Comparison of ENCODE assay signal across 1 cellular context in the genomic region with DNA sequence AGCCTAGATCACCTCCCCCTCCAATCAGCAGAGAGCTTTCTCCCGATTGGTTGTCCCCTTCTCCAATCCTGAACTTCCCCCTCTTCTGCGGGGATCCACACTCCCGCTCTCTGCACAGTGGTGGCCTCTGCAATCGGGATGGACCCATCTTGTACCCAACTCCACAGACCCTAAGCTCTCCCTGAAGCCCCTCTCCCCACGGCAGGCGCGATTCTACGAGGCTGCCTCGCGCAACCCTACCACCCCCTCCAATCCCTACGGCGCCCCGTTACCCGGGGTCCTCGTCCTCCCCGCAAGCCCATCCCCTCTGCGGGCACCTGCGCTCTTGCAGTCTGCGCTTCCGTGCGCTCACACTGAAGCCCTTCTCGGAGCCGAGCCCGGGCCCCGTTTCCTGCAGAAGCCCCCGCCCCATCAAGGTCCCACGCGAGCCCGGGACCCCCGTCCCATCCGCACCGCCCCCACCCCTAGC.
TF ChIP-seq lines count a peak whose summit lies in the region.

No MANE protein-coding gene starts in this region.

TF ChIP-seq in HEK293, 187 proteins besides CTCF, POLR2A, EP300 and RAD21 (continued from another document):
- TF ChIP-seq ZSCAN16 (tag by site-specific recombination; IDR thresholded peaks at IDR 0.05) (no peak), ZNF10 (tag by site-specific recombination; IDR thresholded peaks at IDR 0.05) (no peak), SP2 (tag by site-specific recombination; IDR thresholded peaks at IDR 0.05) (peak; percentile 86), ZNF658 (tag by site-specific recombination; IDR thresholded peaks at IDR 0.05) (no peak), ZNF426 (tag by site-specific recombination; IDR thresholded peaks at IDR 0.05) (no peak), ZNF777 (tag by site-specific recombination; IDR thresholded peaks at IDR 0.05; ENCODE audit: borderline replicate concordance) (peak; percentile 55; the same call in 1 of the 2 replicates), SALL2 (tag by site-specific recombination; IDR thresholded peaks at IDR 0.05; ENCODE audit: borderline replicate concordance) (no peak), HOXD13 (CRISPR knock-in tag; IDR thresholded peaks at IDR 0.05; ENCODE audit: borderline replicate concordance) (no peak), ZNF112 (tag by site-specific recombination; IDR thresholded peaks at IDR 0.05) (no peak), ZFP37 (tag by site-specific recombination; IDR thresholded peaks at IDR 0.05) (peak; percentile 57; the same call in 1 of the 2 replicates), ZNF501 (tag by site-specific recombination; IDR thresholded peaks at IDR 0.05) (peak; percentile 72; the same call in 1 of the 2 replicates), ZBTB48 (tag by site-specific recombination; IDR thresholded peaks at IDR 0.05) (peak; percentile 85), ZNF174 (tag by site-specific recombination; IDR thresholded peaks at IDR 0.05) (no peak), KLF8 (tag by site-specific recombination; IDR thresholded peaks at IDR 0.05) (peak; percentile 64), FEZF1 (tag by site-specific recombination; IDR thresholded peaks at IDR 0.05) (no peak), OSR2 (tag by site-specific recombination; IDR thresholded peaks at IDR 0.05) (no peak), KLF1 (tag by site-specific recombination; IDR thresholded peaks at IDR 0.05) (no peak), ZNF785 (tag by site-specific recombination; IDR thresholded peaks at IDR 0.05) (no peak), ZNF514 (tag by site-specific recombination; IDR thresholded peaks at IDR 0.05) (no peak), KLF10 (tag by site-specific recombination; IDR thresholded peaks at IDR 0.05) (no peak), ZNF707 (tag by site-specific recombination; IDR thresholded peaks at IDR 0.05) (no peak), ZNF585B (tag by site-specific recombination; IDR thresholded peaks at IDR 0.05) (no peak), ZNF138 (tag by site-specific recombination; IDR thresholded peaks at IDR 0.05; ENCODE audit: borderline replicate concordance) (no peak), ZBTB8A (tag by site-specific recombination; IDR thresholded peaks at IDR 0.05) (peak; percentile 39), WT1 (tag by site-specific recombination; IDR thresholded peaks at IDR 0.05) (0 out of 2 replicates have a peak, but pooled peaks have one; percentile 21), YY2 (tag by site-specific recombination; IDR thresholded peaks at IDR 0.05) (no peak)
- TF ChIP-seq, protein P1, sequence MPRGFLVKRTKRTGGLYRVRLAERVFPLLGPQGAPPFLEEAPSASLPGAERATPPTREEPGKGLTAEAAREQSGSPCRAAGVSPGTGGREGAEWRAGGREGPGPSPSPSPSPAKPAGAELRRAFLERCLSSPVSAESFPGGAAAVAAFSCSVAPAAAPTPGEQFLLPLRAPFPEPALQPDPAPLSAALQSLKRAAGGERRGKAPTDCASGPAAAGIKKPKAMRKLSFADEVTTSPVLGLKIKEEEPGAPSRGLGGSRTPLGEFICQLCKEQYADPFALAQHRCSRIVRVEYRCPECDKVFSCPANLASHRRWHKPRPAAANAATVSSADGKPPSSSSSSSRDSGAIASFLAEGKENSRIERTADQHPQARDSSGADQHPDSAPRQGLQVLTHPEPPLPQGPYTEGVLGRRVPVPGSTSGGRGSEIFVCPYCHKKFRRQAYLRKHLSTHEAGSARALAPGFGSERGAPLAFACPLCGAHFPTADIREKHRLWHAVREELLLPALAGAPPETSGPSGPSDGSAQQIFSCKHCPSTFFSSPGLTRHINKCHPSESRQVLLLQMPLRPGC (tag by site-specific recombination; IDR thresholded peaks at IDR 0.05): no peak
- TF ChIP-seq, protein P2, sequence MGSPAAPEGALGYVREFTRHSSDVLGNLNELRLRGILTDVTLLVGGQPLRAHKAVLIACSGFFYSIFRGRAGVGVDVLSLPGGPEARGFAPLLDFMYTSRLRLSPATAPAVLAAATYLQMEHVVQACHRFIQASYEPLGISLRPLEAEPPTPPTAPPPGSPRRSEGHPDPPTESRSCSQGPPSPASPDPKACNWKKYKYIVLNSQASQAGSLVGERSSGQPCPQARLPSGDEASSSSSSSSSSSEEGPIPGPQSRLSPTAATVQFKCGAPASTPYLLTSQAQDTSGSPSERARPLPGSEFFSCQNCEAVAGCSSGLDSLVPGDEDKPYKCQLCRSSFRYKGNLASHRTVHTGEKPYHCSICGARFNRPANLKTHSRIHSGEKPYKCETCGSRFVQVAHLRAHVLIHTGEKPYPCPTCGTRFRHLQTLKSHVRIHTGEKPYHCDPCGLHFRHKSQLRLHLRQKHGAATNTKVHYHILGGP (tag by site-specific recombination; IDR thresholded peaks at IDR 0.05): no peak
- TF ChIP-seq, protein P3, sequence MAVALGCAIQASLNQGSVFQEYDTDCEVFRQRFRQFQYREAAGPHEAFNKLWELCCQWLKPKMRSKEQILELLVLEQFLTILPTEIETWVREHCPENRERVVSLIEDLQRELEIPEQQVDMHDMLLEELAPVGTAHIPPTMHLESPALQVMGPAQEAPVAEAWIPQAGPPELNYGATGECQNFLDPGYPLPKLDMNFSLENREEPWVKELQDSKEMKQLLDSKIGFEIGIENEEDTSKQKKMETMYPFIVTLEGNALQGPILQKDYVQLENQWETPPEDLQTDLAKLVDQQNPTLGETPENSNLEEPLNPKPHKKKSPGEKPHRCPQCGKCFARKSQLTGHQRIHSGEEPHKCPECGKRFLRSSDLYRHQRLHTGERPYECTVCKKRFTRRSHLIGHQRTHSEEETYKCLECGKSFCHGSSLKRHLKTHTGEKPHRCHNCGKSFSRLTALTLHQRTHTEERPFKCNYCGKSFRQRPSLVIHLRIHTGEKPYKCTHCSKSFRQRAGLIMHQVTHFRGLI (tag by site-specific recombination; IDR thresholded peaks at IDR 0.05): 0 out of 2 replicates have a peak, but pooled peaks have one; percentile 21
- TF ChIP-seq, protein P4, sequence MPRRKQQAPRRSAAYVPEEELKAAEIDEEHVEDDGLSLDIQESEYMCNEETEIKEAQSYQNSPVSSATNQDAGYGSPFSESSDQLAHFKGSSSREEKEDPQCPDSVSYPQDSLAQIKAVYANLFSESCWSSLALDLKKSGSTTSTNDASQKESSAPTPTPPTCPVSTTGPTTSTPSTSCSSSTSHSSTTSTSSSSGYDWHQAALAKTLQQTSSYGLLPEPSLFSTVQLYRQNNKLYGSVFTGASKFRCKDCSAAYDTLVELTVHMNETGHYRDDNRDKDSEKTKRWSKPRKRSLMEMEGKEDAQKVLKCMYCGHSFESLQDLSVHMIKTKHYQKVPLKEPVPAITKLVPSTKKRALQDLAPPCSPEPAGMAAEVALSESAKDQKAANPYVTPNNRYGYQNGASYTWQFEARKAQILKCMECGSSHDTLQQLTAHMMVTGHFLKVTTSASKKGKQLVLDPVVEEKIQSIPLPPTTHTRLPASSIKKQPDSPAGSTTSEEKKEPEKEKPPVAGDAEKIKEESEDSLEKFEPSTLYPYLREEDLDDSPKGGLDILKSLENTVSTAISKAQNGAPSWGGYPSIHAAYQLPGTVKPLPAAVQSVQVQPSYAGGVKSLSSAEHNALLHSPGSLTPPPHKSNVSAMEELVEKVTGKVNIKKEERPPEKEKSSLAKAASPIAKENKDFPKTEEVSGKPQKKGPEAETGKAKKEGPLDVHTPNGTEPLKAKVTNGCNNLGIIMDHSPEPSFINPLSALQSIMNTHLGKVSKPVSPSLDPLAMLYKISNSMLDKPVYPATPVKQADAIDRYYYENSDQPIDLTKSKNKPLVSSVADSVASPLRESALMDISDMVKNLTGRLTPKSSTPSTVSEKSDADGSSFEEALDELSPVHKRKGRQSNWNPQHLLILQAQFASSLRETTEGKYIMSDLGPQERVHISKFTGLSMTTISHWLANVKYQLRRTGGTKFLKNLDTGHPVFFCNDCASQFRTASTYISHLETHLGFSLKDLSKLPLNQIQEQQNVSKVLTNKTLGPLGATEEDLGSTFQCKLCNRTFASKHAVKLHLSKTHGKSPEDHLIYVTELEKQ (tag by site-specific recombination; IDR thresholded peaks at IDR 0.05; ENCODE audit: borderline replicate concordance): no peak
- TF ChIP-seq, protein P5, sequence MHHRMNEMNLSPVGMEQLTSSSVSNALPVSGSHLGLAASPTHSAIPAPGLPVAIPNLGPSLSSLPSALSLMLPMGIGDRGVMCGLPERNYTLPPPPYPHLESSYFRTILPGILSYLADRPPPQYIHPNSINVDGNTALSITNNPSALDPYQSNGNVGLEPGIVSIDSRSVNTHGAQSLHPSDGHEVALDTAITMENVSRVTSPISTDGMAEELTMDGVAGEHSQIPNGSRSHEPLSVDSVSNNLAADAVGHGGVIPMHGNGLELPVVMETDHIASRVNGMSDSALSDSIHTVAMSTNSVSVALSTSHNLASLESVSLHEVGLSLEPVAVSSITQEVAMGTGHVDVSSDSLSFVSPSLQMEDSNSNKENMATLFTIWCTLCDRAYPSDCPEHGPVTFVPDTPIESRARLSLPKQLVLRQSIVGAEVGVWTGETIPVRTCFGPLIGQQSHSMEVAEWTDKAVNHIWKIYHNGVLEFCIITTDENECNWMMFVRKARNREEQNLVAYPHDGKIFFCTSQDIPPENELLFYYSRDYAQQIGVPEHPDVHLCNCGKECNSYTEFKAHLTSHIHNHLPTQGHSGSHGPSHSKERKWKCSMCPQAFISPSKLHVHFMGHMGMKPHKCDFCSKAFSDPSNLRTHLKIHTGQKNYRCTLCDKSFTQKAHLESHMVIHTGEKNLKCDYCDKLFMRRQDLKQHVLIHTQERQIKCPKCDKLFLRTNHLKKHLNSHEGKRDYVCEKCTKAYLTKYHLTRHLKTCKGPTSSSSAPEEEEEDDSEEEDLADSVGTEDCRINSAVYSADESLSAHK (tag by site-specific recombination; IDR thresholded peaks at IDR 0.05): 0 out of 2 replicates have a peak, but pooled peaks have one; percentile 11
- TF ChIP-seq, protein P6, sequence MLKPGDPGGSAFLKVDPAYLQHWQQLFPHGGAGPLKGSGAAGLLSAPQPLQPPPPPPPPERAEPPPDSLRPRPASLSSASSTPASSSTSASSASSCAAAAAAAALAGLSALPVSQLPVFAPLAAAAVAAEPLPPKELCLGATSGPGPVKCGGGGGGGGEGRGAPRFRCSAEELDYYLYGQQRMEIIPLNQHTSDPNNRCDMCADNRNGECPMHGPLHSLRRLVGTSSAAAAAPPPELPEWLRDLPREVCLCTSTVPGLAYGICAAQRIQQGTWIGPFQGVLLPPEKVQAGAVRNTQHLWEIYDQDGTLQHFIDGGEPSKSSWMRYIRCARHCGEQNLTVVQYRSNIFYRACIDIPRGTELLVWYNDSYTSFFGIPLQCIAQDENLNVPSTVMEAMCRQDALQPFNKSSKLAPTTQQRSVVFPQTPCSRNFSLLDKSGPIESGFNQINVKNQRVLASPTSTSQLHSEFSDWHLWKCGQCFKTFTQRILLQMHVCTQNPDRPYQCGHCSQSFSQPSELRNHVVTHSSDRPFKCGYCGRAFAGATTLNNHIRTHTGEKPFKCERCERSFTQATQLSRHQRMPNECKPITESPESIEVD (tag by site-specific recombination; IDR thresholded peaks at IDR 0.05): no peak
